19 cellular contexts compared by ENCODE assay signal in genomic region chr15:65535192-65535591, GRCh38. TPM values are rescaled to one million over a fixed set of nuclear protein-coding genes. Genes with fewer than 3 reads are reported as not detected.
A peak's percentile ranks its signal among the peaks of the same experiment; 100 is the strongest.
DNase-seq lines count a peak whose midpoint lies in the region; ATAC-seq and TF ChIP-seq lines count a peak whose summit lies in the region.
"Had no signal": no experiment of that assay in that cellular context is flagged by ENCODE, and none has a peak within 500 bp of the region (broad histone marks: within the 10 kb centered on the region; RNA-seq: fewer than 3 reads in every experiment).

No MANE protein-coding gene starts in this region.

- WGBS in GM23248 (ENCODE audit: low coverage in 1 of 2, low lambda C conversion rate in 2 of 2, missing lambda C conversion rate in 2 of 2), 2 experiments: 78 to 81% methylated on average over 4 of the region's 4 CpGs
- 91% methylated on average over 4 of the region's 4 CpGs for WGBS in mammary epithelial cell (ENCODE audit: low coverage, missing lambda C conversion rate)

- no peak overlapping the region for H3K4me2 ChIP-seq in GM23248 (ENCODE audit: unreplicated experiment)
- H3K4me2 ChIP-seq in mammary epithelial cell (ENCODE audit: insufficient read depth, low read depth, low read length): no peak overlapping the region
- H3K4me2 ChIP-seq: KMS-11, PC-9 had no signal

- H3K27me3 ChIP-seq in GM23248 (replicated peaks; ENCODE audit: insufficient read depth) (no peaks in the 10 kb centered on the region), mammary epithelial cell (ENCODE audit: insufficient read depth, low read length) (no peaks in the 10 kb centered on the region)
- H3K27me3 ChIP-seq: MG63 had no signal

- CTCF ChIA-PET in mammary epithelial cell (lab: Charles Lee; ENCODE audit: low non-redundant PET): no interaction called here

- H2AFZ ChIP-seq in GM23248 (no peak overlapping the region), mammary epithelial cell (ENCODE audit: low read depth, low read length) (no peak overlapping the region)
- H2AFZ ChIP-seq: PC-9 had no signal

- DNase-seq in GM23248 (peak; percentile 17), NCI-H226 (peak; percentile 47), mammary epithelial cell (peak; percentile 11), DMS153 treated with DMSO at 0.1 percent for 48 hours (lab: John Stamatoyannopoulos, UW; ENCODE audit: unreplicated experiment) (no peak), NCI-H82 (lab: John Stamatoyannopoulos, UW) (no peak), DMS153 (lab: John Stamatoyannopoulos, UW) (no peak)
- DNase-seq: CD8-positive, alpha-beta memory T cell; HFFc6; MG63; NCI-H1694 treated with DMSO at 0.1 percent for 48 hours; NCI-H2081 treated with DMSO at 0.1 percent for 48 hours; NCI-H69; PC-9; RPMI8226 had no signal

- H4K20me1 ChIP-seq in GM23248 (ENCODE audit: insufficient read depth) (peaks cover 5% of the 10 kb centered on the region; the same call in 1 of the 2 replicates), mammary epithelial cell (ENCODE audit: insufficient read depth, low read length) (peaks cover 5% of the 10 kb centered on the region)

- peaks cover 98% of the 10 kb centered on the region for H3K79me2 ChIP-seq in GM23248 (ENCODE audit: insufficient read depth)
- H3K79me2 ChIP-seq in mammary epithelial cell (ENCODE audit: insufficient read depth, low read length): peaks cover 94% of the 10 kb centered on the region

- H3K4me3 ChIP-seq in GM23248: no peak overlapping the region
- H3K4me3 ChIP-seq in mammary epithelial cell (replicated peaks in 1 of 3; ENCODE audit: insufficient read depth in 1 of 3, low read depth in 2 of 3, low read length in 3 of 3): no peak overlapping the region
- H3K4me3 ChIP-seq: MG63, PC-9 had no signal

- TF ChIP-seq CTCF in 22Rv1 (IDR thresholded peaks at IDR 0.05) (no peak), mammary epithelial cell (conservative IDR thresholded peaks at IDR 0.05 in 1 of 2, IDR thresholded peaks at IDR 0.05 in 1 of 2; ENCODE audit: extremely low read depth in 1 of 2, insufficient read depth in 1 of 2, low read depth in 1 of 2, low read length in 2 of 2) (no peak)

- H3K9ac ChIP-seq in GM23248: no peak overlapping the region
- no peak overlapping the region for H3K9ac ChIP-seq in mammary epithelial cell (ENCODE audit: insufficient read depth, low read length)
- H3K9ac ChIP-seq: KMS-11 had no signal

- H3K4me1 ChIP-seq in GM23248 (ENCODE audit: insufficient read depth) (peaks cover 27% of the 10 kb centered on the region), mammary epithelial cell (ENCODE audit: insufficient read depth, low read length) (peaks cover 16% of the 10 kb centered on the region)

- dilution Hi-C loops in mammary epithelial cell (cut with HindIII; ENCODE audit: low sequenced_read_pairs): loop anchor here (5.0 kb wide), 1 partner anchor 37 kb away; no protein-coding TSS in a partner anchor

- in situ Hi-C loops in GM23248 (cut with MboI): no loop called here
- in situ Hi-C loops in mammary epithelial cell (cut with MboI; ENCODE audit: low sequenced_read_pairs in 2 of 2): no loop called here

- no peaks in the 10 kb centered on the region for H3K9me2 ChIP-seq in GM23248 (ENCODE audit: insufficient read depth)

- intact Hi-C loops in mammary epithelial cell (cut with micrococcal nuclease): no loop called here

- H3K36me3 ChIP-seq in GM23248 (ENCODE audit: low read depth): no peaks in the 10 kb centered on the region
- H3K36me3 ChIP-seq in mammary epithelial cell (ENCODE audit: insufficient read depth, low read length): no peaks in the 10 kb centered on the region

- ATAC-seq in GM19351 (IDR thresholded peaks at IDR 0.05; ENCODE audit: unreplicated experiment): no peak
- ATAC-seq: SK-N-SH treated with all-trans-retinoic acid at 6 μM for 48 hours had no signal

- no TSS peak for BruUV-seq in mammary epithelial cell (replicated peaks; lab: Mats Ljungman, UMichigan)

- H3K27ac ChIP-seq in 22Rv1 (peak overlapping the region; percentile 78), GM23248 (no peak overlapping the region), mammary epithelial cell (ENCODE audit: insufficient read depth, low read depth, low read length) (no peak overlapping the region)
- H3K27ac ChIP-seq: C4-2B, KMS-11, PC-9 had no signal

- H3F3A ChIP-seq in GM23248 (ENCODE audit: insufficient read depth): peaks cover 5% of the 10 kb centered on the region

- no peaks in the 10 kb centered on the region for H3K9me3 ChIP-seq in GM23248 (ENCODE audit: low read depth)
- no peaks in the 10 kb centered on the region for H3K9me3 ChIP-seq in mammary epithelial cell (replicated peaks; ENCODE audit: insufficient read depth, low read length)

RNA-seq across cellular contexts. Expression of gene HACD3, which starts 4.9 kb away (rescaled TPM):
- 89.7 and 104 TPM in 2 replicates for total RNA-seq in GM23248 (2014; rRNA removed; shearing (Covaris generic))
- polyA plus RNA-seq in GM23248 (2016; fragmentation: Nextera tagmentation; extraction: Ambion mirVana): 119 and 135 TPM in 2 replicates
- 10 to 100 TPM; 49.6 to 55.8 TPM for total RNA-seq in mammary epithelial cell
- polyA plus RNA-seq in mammary epithelial cell: 55.1 TPM
- 53.5 TPM for polyA minus RNA-seq in mammary epithelial cell

RNA-seq across cellular contexts. Expression of gene DPP8, which starts 17.7 kb away (rescaled TPM):
- total RNA-seq in GM23248 (2014; rRNA removed; shearing (Covaris generic)): 21.5 and 28.9 TPM in 2 replicates
- polyA plus RNA-seq in GM23248 (2016; fragmentation: Nextera tagmentation; extraction: Ambion mirVana) (28.0 and 30.1 TPM in 2 replicates), mammary epithelial cell (13.3 TPM)
- 10 to 100 TPM; 22.8 to 39.7 TPM for total RNA-seq in mammary epithelial cell
- 40.7 TPM for polyA minus RNA-seq in mammary epithelial cell

Comparison
In these comparisons a context has a peak if more than half of its experiments do, and no peak if none do; other contexts are left out.
1. DNase-seq: peak in GM23248 (single experiment), NCI-H226 (single experiment) and mammary epithelial cell (single experiment); none in DMS153 treated with DMSO at 0.1 percent for 48 hours (single experiment), NCI-H82 (single experiment) and DMS153 (single experiment).